In genomic region chrX:112694062-112694461, GRCh38 we compare ENCODE assay signal across 9 cellular contexts. TPM values are rescaled to one million over a fixed set of nuclear protein-coding genes. Genes with fewer than 3 reads are reported as not detected.
"Had no signal": no experiment of that assay in that cellular context is flagged by ENCODE, and none has a peak within 500 bp of the region (broad histone marks: within the 10 kb centered on the region; RNA-seq: fewer than 3 reads in every experiment).

No MANE protein-coding gene starts in this region.

- H3K27ac Mint-ChIP-seq: GM23338, HFFc6, IgD-negative memory B cell had no signal

- H3K4me2 ChIP-seq: GM23338 had no signal

- H3K4me1 Mint-ChIP-seq: GM23338, IgD-negative memory B cell had no signal

- H3K4me3 ChIP-seq: GM23338, HAP-1 had no signal

- ATAC-seq: GM23338, HCT116 had no signal

- H3K4me1 ChIP-seq: HAP-1 had no signal

- H3K27ac ChIP-seq: HL-60 had no signal

- H2AFZ ChIP-seq: GM23338 had no signal

- FAIRE-seq: H1, H54 had no signal

- DNase-seq: HFFc6, KG1 had no signal

- H3K4me3 Mint-ChIP-seq: GM23338, HFFc6, IgD-negative memory B cell had no signal

- H3K36me3 Mint-ChIP-seq: IgD-negative memory B cell had no signal

- H3K9me3 Mint-ChIP-seq: GM23338 had no signal

- H3K36me3 ChIP-seq: HAP-1 had no signal

RNA-seq across cellular contexts. Expression of gene LHFPL1, which starts 14.3 kb away (rescaled TPM):
- total RNA-seq: HFFc6 had no signal
